15 cellular contexts compared by ENCODE assay signal in the genomic region with DNA sequence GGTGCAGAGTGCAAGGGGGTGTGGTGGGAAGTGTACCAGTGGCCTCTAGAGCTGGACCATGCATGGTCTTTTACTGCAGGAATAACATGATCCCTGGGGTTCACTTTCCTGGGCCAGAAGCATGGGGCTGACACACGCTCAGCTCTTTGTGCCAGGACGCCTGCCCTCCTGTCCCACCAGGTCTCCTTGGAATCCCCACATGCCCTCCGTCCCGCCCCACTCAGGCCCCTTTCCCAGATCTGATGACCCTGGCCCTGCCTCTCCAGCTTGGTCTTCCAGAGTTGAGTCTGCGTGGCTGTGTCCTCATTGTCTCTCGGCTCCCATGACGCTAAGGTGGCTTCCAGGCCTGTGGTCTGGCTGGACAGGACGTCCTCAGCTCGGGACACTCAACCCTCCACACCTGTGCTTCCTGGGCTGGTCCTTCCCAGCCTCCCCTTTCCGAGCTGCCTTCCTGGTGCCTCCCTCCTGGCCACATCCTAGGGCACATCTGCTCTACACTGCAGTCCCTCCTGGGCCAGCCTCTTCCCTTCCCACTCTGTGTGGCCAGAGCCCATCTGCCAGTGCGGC.
"Had no signal": no experiment of that assay in that cellular context is flagged by ENCODE, and none has a peak within 500 bp of the region (broad histone marks: within the 10 kb centered on the region; RNA-seq: fewer than 3 reads in every experiment).

No MANE protein-coding gene starts in this region.

- H3K27ac ChIP-seq: colonic mucosa, esophagus muscularis mucosa, foreskin keratinocyte, gastroesophageal sphincter, heart left ventricle, hepatocyte, left lung, lower lobe of right lung had no signal

- H3K27me3 Mint-ChIP-seq: dendritic cell treated with granulocyte-macrophage colony-stimulating factor and Interleukin-4, amounts not matched to agents 40 ng/mL and 50 ng/mL, for 4 days had no signal

- H3K9me3 ChIP-seq: colonic mucosa, esophagus muscularis mucosa, gastroesophageal sphincter, heart left ventricle, lower lobe of right lung had no signal

- H3K36me3 ChIP-seq: colonic mucosa, esophagus muscularis mucosa, gastroesophageal sphincter, heart left ventricle, left lung, lower lobe of right lung had no signal

- H3K4me3 Mint-ChIP-seq: dendritic cell treated with granulocyte-macrophage colony-stimulating factor and Interleukin-4, amounts not matched to agents 40 ng/mL and 50 ng/mL, for 4 days had no signal

- H3K4me3 ChIP-seq: colonic mucosa, esophagus muscularis mucosa, gastroesophageal sphincter, heart left ventricle, hepatocyte, left lung, lower lobe of right lung had no signal

- H3K4me1 ChIP-seq: colonic mucosa, esophagus muscularis mucosa, foreskin keratinocyte, gastroesophageal sphincter, heart left ventricle, left lung, lower lobe of right lung had no signal

- ATAC-seq: foreskin keratinocyte, gastroesophageal sphincter, heart left ventricle, left cardiac atrium, left lung, left ventricle myocardium superior, lower lobe of right lung had no signal

- H3K27ac Mint-ChIP-seq: dendritic cell treated with granulocyte-macrophage colony-stimulating factor and Interleukin-4, amounts not matched to agents 40 ng/mL and 50 ng/mL, for 4 days had no signal

- DNase-seq: colonic mucosa; cortex of kidney; effector CD8-positive, alpha-beta T cell; foreskin keratinocyte; heart left ventricle; left cardiac atrium; left lung; left ventricle myocardium superior; lower lobe of right lung; mesenchymal stem cell; midbrain had no signal

- H3K27me3 ChIP-seq: colonic mucosa, foreskin keratinocyte, hepatocyte, left lung had no signal
